ENCODE assay signal across 8 cellular contexts in genomic region chr11:111765984-111766833, GRCh38. TPM values are rescaled to one million over a fixed set of nuclear protein-coding genes. Genes with fewer than 3 reads are reported as not detected.
A peak's percentile ranks its signal among the peaks of the same experiment; 100 is the strongest.
DNase-seq lines count a peak whose midpoint lies in the region; ATAC-seq and TF ChIP-seq lines count a peak whose summit lies in the region.

TSS of gene PPP2R1B (minus strand) at chr11:111766389. CDS start at chr11:111766361, 28 bp downstream.

- TF ChIP-seq CTCF in AG10803 (conservative IDR thresholded peaks at IDR 0.05; ENCODE audit: low read length) = no peak

- peak within 1 kb of the TSS; percentile 89 for H3K4me3 ChIP-seq in AG10803 (ENCODE audit: low read length)

- ATAC-seq in GM19023 (IDR thresholded peaks at IDR 0.05; ENCODE audit: unreplicated experiment) (peak; percentile 91), HG03196 (IDR thresholded peaks at IDR 0.05; ENCODE audit: unreplicated experiment) (peak; percentile 81)

- DNase-seq in AG10803 (ENCODE audit: low read depth) = peak; percentile 54
- DNase-seq in NCI-H460 (ENCODE audit: extremely low read depth, low read depth) = peak; percentile 51
- DNase-seq in activated CD4-positive, alpha-beta T cell treated with anti-CD3 and anti-CD28 coated beads for 4 hours = peak; percentile 64 to 74
- peak; percentile 83 for DNase-seq in kidney tubule cell (ENCODE audit: low spot score)
- DNase-seq in stimulated activated CD4-positive, alpha-beta T cell treated with anti-CD3 and anti-CD28 coated beads, Interleukin-1b, Interleukin-23, amount 100 ng/mL, for 4 hours (ENCODE audit: low read depth in 2 of 2) = peak; percentile 62 to 70

- peak within 1 kb of the TSS; percentile 93 for H3K27ac ChIP-seq in cingulate gyrus (ENCODE audit: low read depth, low read length)

RNA-seq across cellular contexts. Expression of gene PPP2R1B, which starts in this region (rescaled TPM):
- total RNA-seq in NCI-H460 (2014; rRNA removed; shearing (Covaris generic)) = 20.4 and 20.5 TPM in 2 replicates
- polyA plus RNA-seq in NCI-H460 (2014; cell fraction: nucleus; rRNA removed) = 14.7 and 16.1 TPM in 2 replicates

Comparison
In these comparisons a context has a peak if more than half of its experiments do, and no peak if none do; other contexts are left out.
1. Peak in every context shown above with its lines: DNase-seq, ATAC-seq, H3K4me3 ChIP-seq and H3K27ac ChIP-seq.